Comparison of ENCODE assay signal across 1 cellular context in genomic region chr10:4401080-4401479, GRCh38.
TF ChIP-seq lines count a peak whose summit lies in the region.

No MANE protein-coding gene starts in this region.

TF ChIP-seq in HEK293, 187 proteins besides CTCF, POLR2A, EP300 and RAD21 (continued from another document):
- TF ChIP-seq ZNF266 (tag by site-specific recombination; IDR thresholded peaks at IDR 0.05; ENCODE audit: low read depth) (peak; percentile 36; the same call in 1 of the 2 replicates), ZNF433 (tag by site-specific recombination; IDR thresholded peaks at IDR 0.05; ENCODE audit: low read depth) (peak; percentile 43; the same call in 1 of the 2 replicates), ZNF555 (tag by site-specific recombination; conservative IDR thresholded peaks at IDR 0.05) (peak; percentile 53), ZBTB8A (tag by site-specific recombination; IDR thresholded peaks at IDR 0.05) (peak; percentile 54), ZNF426 (tag by site-specific recombination; IDR thresholded peaks at IDR 0.05) (peak; percentile 68), ZNF394 (tag by site-specific recombination; IDR thresholded peaks at IDR 0.05; ENCODE audit: borderline replicate concordance) (peak; percentile 86), ZNF140 (tag by site-specific recombination; IDR thresholded peaks at IDR 0.05) (peak; percentile 34; the same call in 1 of the 2 replicates), ZXDB (tag by site-specific recombination; IDR thresholded peaks at IDR 0.05) (0 out of 2 replicates have a peak, but pooled peaks have one; percentile 27), ZNF623 (tag by site-specific recombination; IDR thresholded peaks at IDR 0.05) (peak; percentile 48), REST (tag by site-specific recombination; IDR thresholded peaks at IDR 0.05) (peak; percentile 35; the same call in 1 of the 2 replicates), ZBTB11 (tag by site-specific recombination; conservative IDR thresholded peaks at IDR 0.05; ENCODE audit: low read depth) (peak; percentile 53; the same call in 1 of the 2 replicates), ZNF292 (tag by site-specific recombination; IDR thresholded peaks at IDR 0.05; ENCODE audit: borderline replicate concordance, low read depth) (peak; percentile 47; the same call in 1 of the 2 replicates)
TF ChIP-seq in HEK293: peak in this region for 17; not testable (repeated sequence) for 170.
